Comparison of ENCODE assay signal across 7 cellular contexts in the genomic region with DNA sequence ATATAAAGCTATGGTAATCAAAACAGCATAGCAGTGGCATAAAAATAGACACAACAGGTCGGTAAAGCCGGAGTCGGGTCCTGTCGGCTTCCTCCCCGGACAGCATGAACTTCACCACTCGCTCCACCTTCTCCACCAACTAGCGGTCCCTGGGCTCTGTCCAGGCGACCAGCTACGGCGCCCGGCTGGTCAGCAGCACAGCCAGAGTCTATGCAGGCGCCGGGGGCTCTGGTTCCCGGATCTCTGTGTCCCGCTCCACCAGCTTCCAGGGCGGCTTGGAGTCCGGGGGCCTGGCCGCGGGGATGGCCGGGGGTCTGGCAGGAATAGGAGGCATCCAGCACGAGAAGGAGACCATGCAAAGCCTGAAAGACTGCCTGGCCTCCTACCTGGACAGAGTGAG.
"Had no signal": no experiment of that assay in that cellular context is flagged by ENCODE, and none has a peak within 500 bp of the region (broad histone marks: within the 10 kb centered on the region; RNA-seq: fewer than 3 reads in every experiment).

No MANE protein-coding gene starts in this region.

- H3K9ac ChIP-seq: GM23248 had no signal

- H3K4me3 ChIP-seq: GM23248 had no signal

- DNase-seq: GM23248, H9, HCEC 1CT, KBM-7 had no signal

- FAIRE-seq: H1, H54, HTR-8/SVneo had no signal

- H2AFZ ChIP-seq: GM23248 had no signal

- H3K27ac ChIP-seq: GM23248 had no signal
